ENCODE assay signal across 30 cellular contexts in the genomic region with DNA sequence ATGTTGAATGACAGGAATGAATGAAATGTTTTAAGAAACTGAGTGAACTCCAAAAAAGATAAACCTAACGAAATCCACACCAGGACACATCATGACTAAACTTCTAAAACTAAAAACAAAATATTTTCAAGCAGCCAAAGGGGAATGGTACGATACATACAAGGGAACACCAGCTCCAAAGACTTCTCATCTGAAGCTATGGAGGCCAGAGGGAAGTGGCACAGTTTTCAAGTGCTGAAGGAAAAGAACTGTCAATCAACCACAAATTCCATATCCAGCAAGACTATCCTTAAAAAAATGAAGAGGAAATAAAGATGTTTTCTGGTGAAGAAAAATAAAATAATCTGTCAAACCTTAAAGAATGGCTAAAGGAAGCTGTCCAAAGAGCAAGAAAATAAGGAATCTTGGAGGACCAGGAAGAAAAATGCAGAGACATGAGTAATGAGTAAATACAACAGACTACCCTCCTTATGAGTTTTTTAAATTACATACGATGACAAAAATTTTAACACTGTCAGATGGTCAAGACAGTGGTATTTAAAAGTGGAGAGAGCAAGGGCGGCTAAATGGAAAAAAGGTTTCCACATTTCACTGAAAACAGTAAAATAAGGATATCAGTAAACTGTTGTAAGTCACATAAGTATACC.
"Had no signal": no experiment of that assay in that cellular context is flagged by ENCODE, and none has a peak within 500 bp of the region (broad histone marks: within the 10 kb centered on the region; RNA-seq: fewer than 3 reads in every experiment).

No MANE protein-coding gene starts in this region.

- H3K4me3 Mint-ChIP-seq: activated CD4-positive, alpha-beta T cell treated with anti-CD3 and anti-CD28 coated beads, Interleukin-2, amount 10 ng/mL, durations not matched to agents 24 days and 14 days; activated CD8-positive, alpha-beta T cell treated with anti-CD3 and anti-CD28 coated beads for 36 hours; activated naive CD4-positive, alpha-beta T cell treated with anti-CD3 and anti-CD28 coated beads, Interleukin-2, amount 10 ng/mL, durations not matched to agents 7 days and 5 days; activated naive CD8-positive, alpha-beta T cell; activated naive CD8-positive, alpha-beta T cell treated with anti-CD3 and anti-CD28 coated beads, Interleukin-2, amount 50 U/mL, for 24 hours; activated T-cell treated with anti-CD3 and anti-CD28 coated beads, Interleukin-2, amount 50 U/mL, for 4 hours; brain had no signal

- H3K27me3 Mint-ChIP-seq: activated CD8-positive, alpha-beta T cell treated with anti-CD3 and anti-CD28 coated beads for 36 hours; activated naive CD8-positive, alpha-beta T cell; activated naive CD8-positive, alpha-beta T cell treated with anti-CD3 and anti-CD28 coated beads, Interleukin-2, amount 50 U/mL, for 24 hours; brain had no signal

- FAIRE-seq: bronchial epithelial cell had no signal

- H3K9me3 ChIP-seq: Peyer's patch had no signal

- DNase-seq: activated CD4-positive, alpha-beta T cell treated with anti-CD3 and anti-CD28 coated beads, Interleukin-2, amount 10 ng/mL, durations not matched to agents 24 days and 14 days; activated CD4-positive, alpha-beta T cell treated with anti-CD3 and anti-CD28 coated beads, Interleukin-2, amount 50 U/mL, for 4 hours; activated CD8-positive, alpha-beta T cell treated with anti-CD3 and anti-CD28 coated beads for 36 hours; activated effector memory CD4-positive, alpha-beta T cell treated with Interleukin-2 at 50 U/mL for 16 hours; activated naive CD4-positive, alpha-beta T cell treated with anti-CD3 and anti-CD28 coated beads, Interleukin-2, amount 10 ng/mL, durations not matched to agents 7 days and 5 days; activated naive CD8-positive, alpha-beta T cell treated with anti-CD3 and anti-CD28 coated beads, Interleukin-2, amount 50 U/mL, for 24 hours; activated T-cell treated with anti-CD3 and anti-CD28 coated beads, Interleukin-2, amount 50 U/mL, for 4 hours; anterior cingulate cortex; caudate nucleus; cerebellar nuclear complex; Karpas-422; NCI-H1105; NCI-H1417 treated with DMSO at 0.1 percent for 48 hours; NCI-H187 treated with DMSO at 0.1 percent for 48 hours; NCI-H2081; NCI-H510A; NCI-H526; NCI-H748 treated with DMSO at 0.1 percent for 48 hours; NK-92 treated with Interleukin-12 subunit alpha and Interleukin-12 subunit beta, amount 100 ng/mL, for 24 hours; PC-3; Peyer's patch; RPMI8226; SW 1271; T-helper 1 cell; T-helper 2 cell; T1000; WERI-Rb-1 had no signal

- H3K27ac ChIP-seq: Peyer's patch, WERI-Rb-1 had no signal

- ATAC-seq: activated CD8-positive, alpha-beta T cell treated with anti-CD3 and anti-CD28 coated beads for 36 hours; activated naive CD8-positive, alpha-beta T cell treated with anti-CD3 and anti-CD28 coated beads, Interleukin-2, amount 50 U/mL, for 24 hours; activated T-cell treated with anti-CD3 and anti-CD28 coated beads, Interleukin-2, amount 50 U/mL, for 4 hours; PC-3 had no signal

- H3K36me3 ChIP-seq: Peyer's patch had no signal

- H3K4me3 ChIP-seq: Peyer's patch had no signal

- H3K27ac Mint-ChIP-seq: activated CD4-positive, alpha-beta T cell treated with anti-CD3 and anti-CD28 coated beads, Interleukin-2, amount 10 ng/mL, durations not matched to agents 24 days and 14 days; activated CD8-positive, alpha-beta T cell treated with anti-CD3 and anti-CD28 coated beads for 36 hours; activated naive CD4-positive, alpha-beta T cell treated with anti-CD3 and anti-CD28 coated beads, Interleukin-2, amount 10 ng/mL, durations not matched to agents 7 days and 5 days; activated naive CD8-positive, alpha-beta T cell; activated naive CD8-positive, alpha-beta T cell treated with anti-CD3 and anti-CD28 coated beads, Interleukin-2, amount 50 U/mL, for 24 hours; brain had no signal

- H3K27me3 ChIP-seq: Peyer's patch had no signal
